40 cellular contexts compared by ENCODE assay signal in the genomic region with DNA sequence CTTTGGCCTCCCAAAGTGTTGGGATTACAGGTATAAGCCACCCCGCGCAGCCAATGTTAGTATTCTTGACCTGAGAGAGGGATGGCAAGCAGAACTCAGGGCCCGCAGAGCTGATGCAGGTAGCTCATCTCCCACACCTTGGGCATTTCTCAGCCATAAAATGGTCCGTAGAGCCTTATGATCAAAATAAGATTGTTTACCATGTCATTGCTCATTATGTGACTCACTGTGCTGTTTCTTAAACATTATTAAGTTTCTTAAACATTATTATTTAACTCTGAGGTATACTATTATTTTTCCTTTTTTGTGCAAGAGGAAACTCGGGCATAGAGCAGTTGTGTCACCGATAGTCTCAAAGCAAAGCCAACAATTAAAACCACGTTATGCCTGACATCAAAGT. TPM values are rescaled to one million over a fixed set of nuclear protein-coding genes. Genes with fewer than 3 reads are reported as not detected.
"Had no signal": no experiment of that assay in that cellular context is flagged by ENCODE, and none has a peak within 500 bp of the region (broad histone marks: within the 10 kb centered on the region; RNA-seq: fewer than 3 reads in every experiment).

No MANE protein-coding gene starts in this region.

- H3K27ac Mint-ChIP-seq: activated CD4-positive, alpha-beta memory T cell treated with anti-CD3 and anti-CD28 coated beads, Interleukin-2, amount 10 ng/mL, durations not matched to agents 7 days and 5 days; activated CD4-positive, alpha-beta T cell treated with anti-CD3 and anti-CD28 coated beads for 36 hours; activated CD4-positive, alpha-beta T cell treated with anti-CD3 and anti-CD28 coated beads, Interleukin-2, amount 10 ng/mL, durations not matched to agents 7 days and 5 days; activated CD8-positive, alpha-beta memory T cell treated with anti-CD3 and anti-CD28 coated beads, Interleukin-2, amount 10 ng/mL, durations not matched to agents 7 days and 5 days; activated CD8-positive, alpha-beta T cell treated with anti-CD3 and anti-CD28 coated beads, Interleukin-2, amount 10 ng/mL, durations not matched to agents 7 days and 5 days; activated naive CD4-positive, alpha-beta T cell treated with anti-CD3 and anti-CD28 coated beads for 36 hours; activated naive CD4-positive, alpha-beta T cell treated with anti-CD3 and anti-CD28 coated beads, Interleukin-2, amount 50 U/mL, for 72 hours; activated naive CD8-positive, alpha-beta T cell treated with anti-CD3 and anti-CD28 coated beads for 36 hours; activated T-cell treated with anti-CD3 and anti-CD28 coated beads, Interleukin-2, amount 50 U/mL, for 24 hours; T-helper 1 cell treated with Interleukin-12 subunit alpha and Interleukin-12 subunit beta and Interleukin-4 antibody, amounts not matched to agents 30 μg/mL and 1 μg/mL, for 36 hours; T-helper 2 cell treated with Interferon-gamma antibody and Interleukin-4, amounts not matched to agents 5 μg/mL and 100 μg/mL, for 36 hours; WTC11 had no signal

- H3K36me3 Mint-ChIP-seq: activated CD8-positive, alpha-beta memory T cell treated with anti-CD3 and anti-CD28 coated beads, Interleukin-2, amount 10 ng/mL, durations not matched to agents 7 days and 5 days; activated naive CD4-positive, alpha-beta T cell treated with anti-CD3 and anti-CD28 coated beads, Interleukin-2, amount 50 U/mL, for 72 hours; activated naive CD8-positive, alpha-beta T cell treated with anti-CD3 and anti-CD28 coated beads for 36 hours; WTC11 had no signal

- H3K4me1 ChIP-seq: adrenal gland, body of pancreas, breast epithelium had no signal

- ATAC-seq: activated CD4-positive, alpha-beta T cell treated with anti-CD3 and anti-CD28 coated beads for 36 hours; activated CD4-positive, CD25-positive, alpha-beta regulatory T cell treated with anti-CD3 and anti-CD28 coated beads, Interleukin-2, amount 50 U/mL, for 24 hours; activated CD8-positive, alpha-beta memory T cell treated with anti-CD3 and anti-CD28 coated beads, Interleukin-2, amount 10 ng/mL, durations not matched to agents 7 days and 5 days; activated CD8-positive, alpha-beta T cell treated with anti-CD3 and anti-CD28 coated beads, Interleukin-2, amount 10 ng/mL, durations not matched to agents 7 days and 5 days; body of pancreas; WTC11 had no signal

- H3K9me3 ChIP-seq: body of pancreas, breast epithelium had no signal

- H3K9me3 Mint-ChIP-seq: activated CD4-positive, alpha-beta memory T cell treated with anti-CD3 and anti-CD28 coated beads, Interleukin-2, amount 10 ng/mL, durations not matched to agents 7 days and 5 days; activated CD4-positive, alpha-beta T cell treated with anti-CD3 and anti-CD28 coated beads, Interleukin-2, amount 10 ng/mL, durations not matched to agents 7 days and 5 days; activated naive CD4-positive, alpha-beta T cell treated with anti-CD3 and anti-CD28 coated beads for 36 hours; activated naive CD4-positive, alpha-beta T cell treated with anti-CD3 and anti-CD28 coated beads, Interleukin-2, amount 50 U/mL, for 72 hours; activated naive CD8-positive, alpha-beta T cell treated with anti-CD3 and anti-CD28 coated beads for 36 hours; activated T-cell treated with anti-CD3 and anti-CD28 coated beads, Interleukin-2, amount 50 U/mL, for 24 hours; central memory CD8-positive, alpha-beta T cell; T-helper 1 cell treated with Interleukin-12 subunit alpha and Interleukin-12 subunit beta and Interleukin-4 antibody, amounts not matched to agents 30 μg/mL and 1 μg/mL, for 36 hours; T-helper 2 cell treated with Interferon-gamma antibody and Interleukin-4, amounts not matched to agents 5 μg/mL and 100 μg/mL, for 36 hours had no signal

- DNase-seq: activated CD4-positive, alpha-beta memory T cell treated with anti-CD3 and anti-CD28 coated beads, Interleukin-2, amount 10 ng/mL, durations not matched to agents 7 days and 5 days; activated CD4-positive, alpha-beta T cell treated with anti-CD3 and anti-CD28 coated beads for 1 hour; activated CD4-positive, alpha-beta T cell treated with anti-CD3 and anti-CD28 coated beads for 36 hours; activated CD4-positive, alpha-beta T cell treated with anti-CD3 and anti-CD28 coated beads for 48 hours; activated CD4-positive, alpha-beta T cell treated with anti-CD3 and anti-CD28 coated beads, Interleukin-2, amount 10 ng/mL, durations not matched to agents 7 days and 5 days; activated CD4-positive, alpha-beta T cell treated with anti-CD3 and anti-CD28 coated beads, Interleukin-2, amount 50 U/mL, for 48 hours; activated CD4-positive, CD25-positive, alpha-beta regulatory T cell; activated CD8-positive, alpha-beta memory T cell treated with anti-CD3 and anti-CD28 coated beads for 24 hours; activated CD8-positive, alpha-beta memory T cell treated with anti-CD3 and anti-CD28 coated beads, Interleukin-2, amount 10 ng/mL, durations not matched to agents 7 days and 5 days; activated CD8-positive, alpha-beta memory T cell treated with anti-CD3 and anti-CD28 coated beads, Interleukin-2, amount 50 U/mL, for 48 hours; activated CD8-positive, alpha-beta T cell treated with anti-CD3 and anti-CD28 coated beads, Interleukin-2, amount 10 ng/mL, durations not matched to agents 7 days and 5 days; activated effector memory CD4-positive, alpha-beta T cell treated with anti-CD3 and anti-CD28 coated beads, Interleukin-2, amount 50 U/mL, for 16 hours; activated gamma-delta T cell treated with Interleukin-2 at 50 U/mL for 16 hours; activated naive CD4-positive, alpha-beta T cell; activated naive CD4-positive, alpha-beta T cell treated with anti-CD3 and anti-CD28 coated beads for 36 hours; activated naive CD4-positive, alpha-beta T cell treated with anti-CD3 and anti-CD28 coated beads, Interleukin-2, amount 50 U/mL, for 16 hours; activated naive CD8-positive, alpha-beta T cell treated with anti-CD3 and anti-CD28 coated beads for 36 hours; activated T-cell treated with anti-CD3 and anti-CD28 coated beads, Interleukin-2, amount 50 U/mL, for 24 hours; activated T-cell treated with anti-CD3 and anti-CD28 coated beads, Interleukin-2, amount 50 U/mL, for 48 hours; adrenal gland; amniotic stem cell; aorta; body of pancreas; brain microvascular endothelial cell; caudate nucleus; cerebellar nuclear complex; T-helper 1 cell; T-helper 2 cell; T-helper 9 cell; WERI-Rb-1 had no signal

- H3K4me3 ChIP-seq: adrenal gland, body of pancreas, breast epithelium, cardiac muscle cell had no signal

- H3K4me3 Mint-ChIP-seq: activated CD4-positive, alpha-beta memory T cell treated with anti-CD3 and anti-CD28 coated beads, Interleukin-2, amount 10 ng/mL, durations not matched to agents 7 days and 5 days; activated CD4-positive, alpha-beta T cell treated with anti-CD3 and anti-CD28 coated beads for 36 hours; activated CD4-positive, alpha-beta T cell treated with anti-CD3 and anti-CD28 coated beads, Interleukin-2, amount 10 ng/mL, durations not matched to agents 7 days and 5 days; activated CD8-positive, alpha-beta memory T cell treated with anti-CD3 and anti-CD28 coated beads, Interleukin-2, amount 10 ng/mL, durations not matched to agents 7 days and 5 days; activated CD8-positive, alpha-beta T cell treated with anti-CD3 and anti-CD28 coated beads, Interleukin-2, amount 10 ng/mL, durations not matched to agents 7 days and 5 days; activated naive CD4-positive, alpha-beta T cell treated with anti-CD3 and anti-CD28 coated beads for 36 hours; activated naive CD8-positive, alpha-beta T cell treated with anti-CD3 and anti-CD28 coated beads for 36 hours; activated T-cell treated with anti-CD3 and anti-CD28 coated beads, Interleukin-2, amount 50 U/mL, for 24 hours; central memory CD8-positive, alpha-beta T cell; T-helper 1 cell treated with Interleukin-12 subunit alpha and Interleukin-12 subunit beta and Interleukin-4 antibody, amounts not matched to agents 30 μg/mL and 1 μg/mL, for 36 hours; T-helper 2 cell treated with Interferon-gamma antibody and Interleukin-4, amounts not matched to agents 5 μg/mL and 100 μg/mL, for 36 hours; WTC11 had no signal

- FAIRE-seq: astrocyte had no signal

- H3K4me1 Mint-ChIP-seq: activated CD4-positive, alpha-beta memory T cell treated with anti-CD3 and anti-CD28 coated beads, Interleukin-2, amount 10 ng/mL, durations not matched to agents 7 days and 5 days; activated CD4-positive, alpha-beta T cell treated with anti-CD3 and anti-CD28 coated beads for 36 hours; activated CD4-positive, alpha-beta T cell treated with anti-CD3 and anti-CD28 coated beads, Interleukin-2, amount 10 ng/mL, durations not matched to agents 7 days and 5 days; activated naive CD8-positive, alpha-beta T cell treated with anti-CD3 and anti-CD28 coated beads for 36 hours; central memory CD8-positive, alpha-beta T cell; WTC11 had no signal

- H3K27ac ChIP-seq: adrenal gland, body of pancreas, brain microvascular endothelial cell, breast epithelium, cardiac muscle cell, WERI-Rb-1 had no signal

- H3K27me3 Mint-ChIP-seq: activated CD4-positive, alpha-beta T cell treated with anti-CD3 and anti-CD28 coated beads for 36 hours; activated naive CD8-positive, alpha-beta T cell treated with anti-CD3 and anti-CD28 coated beads for 36 hours; activated T-cell treated with anti-CD3 and anti-CD28 coated beads, Interleukin-2, amount 50 U/mL, for 24 hours; central memory CD8-positive, alpha-beta T cell had no signal

RNA-seq across cellular contexts. Expression of a gene that starts 42.4 kb away (rescaled TPM):
- total RNA-seq: activated CD4-positive, alpha-beta memory T cell treated with anti-CD3 and anti-CD28 coated beads, Interleukin-2, amount 10 ng/mL, durations not matched to agents 7 days and 5 days; activated CD4-positive, alpha-beta T cell treated with anti-CD3 and anti-CD28 coated beads for 36 hours; activated naive CD4-positive, alpha-beta T cell treated with anti-CD3 and anti-CD28 coated beads for 36 hours; activated naive CD4-positive, alpha-beta T cell treated with anti-CD3 and anti-CD28 coated beads, Interleukin-2, amount 50 U/mL, for 72 hours; chondrocyte; WTC11 had no signal
- polyA plus RNA-seq: adrenal gland, cardiac muscle cell had no signal
